ENCODE assay signal across 2 cellular contexts in genomic region chr20:2654831-2655230, GRCh38.
TF ChIP-seq lines count a peak whose summit lies in the region.

No MANE protein-coding gene starts in this region.

TF ChIP-seq in SK-N-SH, 30 proteins besides CTCF, POLR2A, EP300 and RAD21:
- TF ChIP-seq ZBTB33 (IDR thresholded peaks at IDR 0.05; ENCODE audit: borderline replicate concordance, low read depth) (no peak), FOSL2 (IDR thresholded peaks at IDR 0.05; ENCODE audit: borderline replicate concordance, low read depth) (no peak), FOXJ3 (CRISPR knock-in tag; IDR thresholded peaks at IDR 0.05) (no peak), SMC3 (IDR thresholded peaks at IDR 0.05; ENCODE audit: low read depth, low read length) (no peak), CHD2 (IDR thresholded peaks at IDR 0.05; ENCODE audit: low read length, partially characterized antibody) (no peak), RCOR1 (IDR thresholded peaks at IDR 0.05; ENCODE audit: low read length) (no peak), NRF1 (IDR thresholded peaks at IDR 0.05; ENCODE audit: low read depth, low read length) (no peak), MEF2A (IDR thresholded peaks at IDR 0.05; ENCODE audit: borderline replicate concordance, low read depth) (no peak), MAX (IDR thresholded peaks at IDR 0.05; ENCODE audit: low read depth) (no peak), PBX3 (IDR thresholded peaks at IDR 0.05) (no peak), USF1 (IDR thresholded peaks at IDR 0.05; ENCODE audit: borderline replicate concordance, low read depth) (no peak)

TF ChIP-seq in neural cell, 6 proteins besides CTCF, POLR2A, EP300 and RAD21 (continued from another document):
- TF ChIP-seq REST (IDR thresholded peaks at IDR 0.05; ENCODE audit: borderline replicate concordance), result no peak
